ENCODE assay signal across 20 cellular contexts in genomic region chr1:171405391-171405714, GRCh38.
"Had no signal": no experiment of that assay in that cellular context is flagged by ENCODE, and none has a peak within 500 bp of the region (broad histone marks: within the 10 kb centered on the region; RNA-seq: fewer than 3 reads in every experiment).

No MANE protein-coding gene starts in this region.

- H3K27ac ChIP-seq: epithelial cell of prostate, esophagus muscularis mucosa, gastrocnemius medialis, heart right ventricle, neutrophil, right atrium auricular region, sigmoid colon, skin epidermis, testis, tibial nerve had no signal

- ATAC-seq: gastrocnemius medialis; naive thymus-derived CD4-positive, alpha-beta T cell; stimulated activated naive CD8-positive, alpha-beta T cell treated with anti-CD3 and anti-CD28 coated beads, Interleukin-15, amount 100 ng/mL, for 72 hours had no signal

- H3K9me3 ChIP-seq: gastrocnemius medialis, neutrophil, testis had no signal

- FAIRE-seq: endometrium had no signal

- H3K27me3 ChIP-seq: esophagus muscularis mucosa, gastrocnemius medialis, neutrophil, right atrium auricular region, sigmoid colon, testis, tibial nerve had no signal

- H3K4me3 ChIP-seq: esophagus muscularis mucosa, gastrocnemius medialis, heart right ventricle, right atrium auricular region, sigmoid colon, skin epidermis, testis, tibial nerve had no signal

- H3K36me3 ChIP-seq: esophagus muscularis mucosa, gastrocnemius medialis, heart right ventricle, neutrophil, right atrium auricular region, sigmoid colon, tibial nerve had no signal

- H3K4me1 ChIP-seq: esophagus muscularis mucosa, gastrocnemius medialis, right atrium auricular region, sigmoid colon, testis, tibial nerve had no signal

- DNase-seq: cortex of kidney; effector memory CD4-positive, alpha-beta T cell; gastrocnemius medialis; heart right ventricle; mammary epithelial cell; naive thymus-derived CD4-positive, alpha-beta T cell; posterior cingulate gyrus; sigmoid colon; stimulated activated CD4-positive, alpha-beta T cell treated with anti-CD3 and anti-CD28 coated beads, Interleukin-2, amount 100 ng/mL, for 24 hours; stimulated activated CD4-positive, alpha-beta T cell treated with anti-CD3 and anti-CD28 coated beads, Interleukin-4, amount 100 ng/mL, for 4 hours; stimulated activated naive B cell treated with anti-CD40 and anti-IgM and Interleukin-4, amounts not matched to agents 10 μg/mL and 1 μg/mL and 100 μg/mL, for 72 hours; stimulated activated naive CD8-positive, alpha-beta T cell treated with anti-CD3 and anti-CD28 coated beads, Interleukin-15, amount 100 ng/mL, for 72 hours had no signal
